Comparison of ENCODE assay signal across 1 cellular context in genomic region chr10:92844746-92845145, GRCh38.
TF ChIP-seq lines count a peak whose summit lies in the region.

No MANE protein-coding gene starts in this region.

TF ChIP-seq in WTC11, 78 proteins besides CTCF, POLR2A, EP300 and RAD21 (continued from another document):
- TF ChIP-seq E2F4 (CRISPR knock-in tag; IDR thresholded peaks at IDR 0.05; ENCODE audit: borderline replicate concordance, low read depth) = no peak
- no peak for TF ChIP-seq PRRX2 (CRISPR knock-in tag; IDR thresholded peaks at IDR 0.05)
- no peak for TF ChIP-seq TEAD4 (CRISPR knock-in tag; IDR thresholded peaks at IDR 0.05)
- no peak for TF ChIP-seq HMGXB4 (CRISPR knock-in tag; IDR thresholded peaks at IDR 0.05)
- no peak for TF ChIP-seq ZNF416 (CRISPR knock-in tag; IDR thresholded peaks at IDR 0.05)
- TF ChIP-seq TEAD1 (CRISPR knock-in tag; IDR thresholded peaks at IDR 0.05) = no peak
- no peak for TF ChIP-seq CREM (CRISPR knock-in tag; IDR thresholded peaks at IDR 0.05)
- TF ChIP-seq E2F5 (CRISPR knock-in tag; IDR thresholded peaks at IDR 0.05) = no peak
- TF ChIP-seq ATF6 (CRISPR knock-in tag; IDR thresholded peaks at IDR 0.05) = no peak
- TF ChIP-seq ZSCAN18 (CRISPR knock-in tag; IDR thresholded peaks at IDR 0.05) = no peak
- no peak for TF ChIP-seq SP1 (CRISPR knock-in tag; conservative IDR thresholded peaks at IDR 0.05)
